Comparison of ENCODE assay signal across 1 cellular context in genomic region chr16:68782198-68783174, GRCh38.
TF ChIP-seq lines count a peak whose summit lies in the region.

No MANE protein-coding gene starts in this region.

TF ChIP-seq in H1, 55 proteins besides CTCF, POLR2A, EP300 and RAD21:
- TF ChIP-seq BCL11A (IDR thresholded peaks at IDR 0.05; ENCODE audit: low read depth in 2 of 2, low read length in 2 of 2) (no peak), EZH2 (IDR thresholded peaks at IDR 0.05; ENCODE audit: low read depth, low read length, severe bottlenecking) (no peak), EGR1 (IDR thresholded peaks at IDR 0.05; ENCODE audit: borderline replicate concordance, low read depth, low read length) (no peak), ASH2L (IDR thresholded peaks at IDR 0.05; ENCODE audit: low read length) (no peak), SIN3A (conservative IDR thresholded peaks at IDR 0.05 in 1 of 2, IDR thresholded peaks at IDR 0.05 in 1 of 2; ENCODE audit: low read depth in 1 of 2, low read length in 2 of 2) (no peak)
